ENCODE assay signal across 25 cellular contexts in the genomic region with DNA sequence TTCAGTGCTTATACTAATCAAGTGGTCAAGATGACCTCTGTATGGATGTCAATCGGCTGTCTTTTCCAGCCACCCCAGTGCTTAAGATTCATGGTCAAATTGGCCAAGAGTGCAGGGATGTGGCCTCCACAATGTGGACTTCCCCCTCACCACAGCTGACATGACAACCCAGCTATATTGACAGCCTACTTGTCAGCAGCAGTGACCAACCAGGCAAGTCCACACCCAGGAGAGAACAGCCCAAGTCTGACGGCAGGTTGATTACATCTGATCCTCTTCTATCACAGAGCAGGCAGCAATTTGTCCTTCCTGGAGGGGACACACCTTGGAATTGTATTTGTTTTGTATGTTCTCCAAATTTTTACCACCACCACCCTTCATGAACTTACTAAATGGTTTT. TPM values are rescaled to one million over a fixed set of nuclear protein-coding genes. Genes with fewer than 3 reads are reported as not detected.
"Had no signal": no experiment of that assay in that cellular context is flagged by ENCODE, and none has a peak within 500 bp of the region (broad histone marks: within the 10 kb centered on the region; RNA-seq: fewer than 3 reads in every experiment).

No MANE protein-coding gene starts in this region.

- H3K36me3 ChIP-seq: uterus had no signal

- H3K27me3 Mint-ChIP-seq: activated CD4-positive, alpha-beta T cell treated with anti-CD3 and anti-CD28 coated beads for 36 hours; central memory CD8-positive, alpha-beta T cell; stimulated activated naive B cell treated with anti-CD40 and anti-IgM and Interleukin-4, amounts not matched to agents 10 μg/mL and 1 μg/mL and 100 μg/mL, for 72 hours had no signal

- H3K9me3 Mint-ChIP-seq: activated naive CD4-positive, alpha-beta T cell treated with anti-CD3 and anti-CD28 coated beads for 36 hours; central memory CD8-positive, alpha-beta T cell; nephron progenitor cell; stimulated activated naive B cell treated with anti-CD40 and anti-IgM and Interleukin-4, amounts not matched to agents 10 μg/mL and 1 μg/mL and 100 μg/mL, for 72 hours; T-helper 2 cell treated with Interferon-gamma antibody and Interleukin-4, amounts not matched to agents 5 μg/mL and 100 μg/mL, for 36 hours; WTC11 had no signal

- H3K9me3 ChIP-seq: body of pancreas, gastrocnemius medialis, heart right ventricle, lower lobe of right lung, sigmoid colon, SK-N-SH, spleen, thyroid gland, uterus had no signal

- ATAC-seq: body of pancreas; gastrocnemius medialis; lower lobe of right lung; stimulated activated naive B cell treated with anti-CD40 and anti-IgM and Interleukin-4, amounts not matched to agents 10 μg/mL and 1 μg/mL and 100 μg/mL, for 72 hours; WTC11 had no signal

- H3K27me3 ChIP-seq: body of pancreas, gastrocnemius medialis, heart right ventricle, sigmoid colon, spleen, thyroid gland, uterus had no signal

- H3K4me1 ChIP-seq: lower lobe of right lung, sigmoid colon, spleen, thyroid gland, uterus had no signal

- H3K27ac ChIP-seq: body of pancreas, coronary artery, gastrocnemius medialis, lower lobe of right lung, sigmoid colon, spleen, thyroid gland, uterus had no signal

- H3K9ac ChIP-seq: SK-N-SH had no signal

- FAIRE-seq: endometrium had no signal

- H3K4me1 Mint-ChIP-seq: activated CD4-positive, alpha-beta T cell treated with anti-CD3 and anti-CD28 coated beads for 36 hours; central memory CD8-positive, alpha-beta T cell; nephron progenitor cell; stimulated activated naive B cell treated with anti-CD40 and anti-IgM and Interleukin-4, amounts not matched to agents 10 μg/mL and 1 μg/mL and 100 μg/mL, for 72 hours; WTC11 had no signal

- DNase-seq: activated CD4-positive, alpha-beta T cell treated with anti-CD3 and anti-CD28 coated beads for 36 hours; activated CD4-positive, alpha-beta T cell treated with anti-CD3 and anti-CD28 coated beads, Interleukin-2, amount 50 U/mL, for 48 hours; activated naive CD4-positive, alpha-beta T cell treated with anti-CD3 and anti-CD28 coated beads for 36 hours; activated T-cell treated with anti-CD3 and anti-CD28 coated beads, Interleukin-2, amount 50 U/mL, for 1 hour; body of pancreas; gastrocnemius medialis; heart right ventricle; lower lobe of right lung; nephron progenitor cell; occipital lobe; sigmoid colon; SK-N-SH; spleen; stimulated activated CD4-positive, alpha-beta T cell treated with anti-CD3 and anti-CD28 coated beads, Interleukin-4, amount 100 ng/mL, for 4 hours; stimulated activated naive B cell treated with anti-CD40 and anti-IgM and Interleukin-4, amounts not matched to agents 10 μg/mL and 1 μg/mL and 100 μg/mL, for 72 hours; thyroid gland; uterus had no signal

- H3K4me2 ChIP-seq: SK-N-SH had no signal

- H3K4me3 Mint-ChIP-seq: activated CD4-positive, alpha-beta T cell treated with anti-CD3 and anti-CD28 coated beads for 36 hours; activated naive CD4-positive, alpha-beta T cell treated with anti-CD3 and anti-CD28 coated beads for 36 hours; central memory CD8-positive, alpha-beta T cell; nephron progenitor cell; stimulated activated naive B cell treated with anti-CD40 and anti-IgM and Interleukin-4, amounts not matched to agents 10 μg/mL and 1 μg/mL and 100 μg/mL, for 72 hours; T-helper 2 cell treated with Interferon-gamma antibody and Interleukin-4, amounts not matched to agents 5 μg/mL and 100 μg/mL, for 36 hours; WTC11 had no signal

- H3K27ac Mint-ChIP-seq: activated CD4-positive, alpha-beta T cell treated with anti-CD3 and anti-CD28 coated beads for 36 hours; activated naive CD4-positive, alpha-beta T cell treated with anti-CD3 and anti-CD28 coated beads for 36 hours; nephron progenitor cell; stimulated activated naive B cell treated with anti-CD40 and anti-IgM and Interleukin-4, amounts not matched to agents 10 μg/mL and 1 μg/mL and 100 μg/mL, for 72 hours; T-helper 2 cell treated with Interferon-gamma antibody and Interleukin-4, amounts not matched to agents 5 μg/mL and 100 μg/mL, for 36 hours; WTC11 had no signal

- H3K4me3 ChIP-seq: body of pancreas, coronary artery, gastrocnemius medialis, heart right ventricle, lower lobe of right lung, sigmoid colon, spleen, thyroid gland, uterus had no signal

RNA-seq across cellular contexts. Expression of gene ERVW-1, which starts 8.2 kb away (rescaled TPM):
- total RNA-seq: activated CD4-positive, alpha-beta T cell treated with anti-CD3 and anti-CD28 coated beads for 36 hours; activated naive CD4-positive, alpha-beta T cell treated with anti-CD3 and anti-CD28 coated beads for 36 hours; body of pancreas; heart right ventricle; kidney epithelial cell; lower lobe of right lung; mesenteric fat pad; occipital lobe; sigmoid colon; spleen; subcutaneous adipose tissue; thyroid gland; uterus had no signal
- polyA plus RNA-seq: SK-N-SH, spleen had no signal
